In the genomic region with DNA sequence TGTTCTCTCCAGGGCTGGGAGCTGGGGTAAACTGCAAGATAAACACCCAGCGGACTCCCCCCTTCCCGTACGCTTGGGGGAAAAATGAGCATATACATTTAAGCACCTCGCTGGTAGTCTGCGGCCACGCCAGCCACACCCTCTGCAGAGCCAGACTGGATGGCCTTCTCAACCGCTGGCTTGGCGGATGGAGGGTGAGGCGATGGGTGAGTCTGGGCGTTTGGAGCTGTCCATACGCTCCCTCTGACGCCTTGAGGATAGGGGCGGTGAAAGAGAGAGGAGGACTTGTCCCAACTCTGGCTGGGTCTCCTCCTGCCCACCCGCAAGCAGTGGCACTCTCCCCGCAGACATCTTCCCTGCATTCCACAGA, we compare ENCODE assay signal across 8 cellular contexts. TPM values are rescaled to one million over a fixed set of nuclear protein-coding genes. Genes with fewer than 3 reads are reported as not detected.
DNase-seq lines count a peak whose midpoint lies in the region; ATAC-seq, FAIRE-seq and TF ChIP-seq lines count a peak whose summit lies in the region.

No MANE protein-coding gene starts in this region.

- peak overlapping the region; percentile 63 to 97 (median 78) for H3K4me3 ChIP-seq in heart left ventricle
- peak overlapping the region in 1 of 3 donors; percentile 66 for H3K4me3 ChIP-seq in liver (ENCODE audit: low read depth in 1 of 3, low read length in 3 of 3)

- intact Hi-C loops in heart left ventricle (cut with DNase I) (loop anchor here in 3 of 10 donors (2.0 to 5.0 kb wide), 2 partner anchors 30 to 35 kb away; no protein-coding TSS in a partner anchor), left ventricle myocardium superior (cut with micrococcal nuclease) (no loop called here)

- peak; percentile 61 for FAIRE-seq in urothelium cell line (lab: Jason Lieb, UNC)

- peaks cover 77% of the 10 kb centered on the region for H3K4me1 Mint-ChIP-seq in brain

- no peaks in the 10 kb centered on the region for H3K36me3 ChIP-seq in heart left ventricle
- no peaks in the 10 kb centered on the region for H3K36me3 ChIP-seq in liver (ENCODE audit: control insufficient read depth in 4 of 4, insufficient read depth in 3 of 4, low read depth in 1 of 4, low read length in 3 of 4)

- peak overlapping the region in 4 of 5 experiments; percentile 67 to 85 (median 82) for H3K27ac Mint-ChIP-seq in brain

- WGBS in heart left ventricle, 4 donors, result 28 to 35% (median 33%) methylated on average over 11 to 15 of the region's 15 CpGs
- WGBS in liver, result 29% methylated on average over 15 of the region's 15 CpGs

- TF ChIP-seq RAD21 in liver (IDR thresholded peaks at IDR 0.05), result no peak

- peaks cover 44% of the 10 kb centered on the region for H3K27me3 Mint-ChIP-seq in brain

- peaks cover 0 to 4% (median 0%) of the 10 kb centered on the region in 5 experiments for H3K9me3 Mint-ChIP-seq in brain

- peaks cover 0 to 24% (median 0%) of the 10 kb centered on the region in 9 donors for H3K27me3 ChIP-seq in heart left ventricle
- H3K27me3 ChIP-seq in liver (ENCODE audit: control insufficient read depth in 4 of 4, insufficient read depth in 4 of 4, low read length in 3 of 4), result no peaks in the 10 kb centered on the region

- no peak for TF ChIP-seq CTCF in heart left ventricle (IDR thresholded peaks at IDR 0.05)
- no peak for TF ChIP-seq CTCF in brain (conservative IDR thresholded peaks at IDR 0.05)
- TF ChIP-seq CTCF in liver (IDR thresholded peaks at IDR 0.05; ENCODE audit: low read depth, low read length, missing input control), result no peak

- H3K4me1 ChIP-seq in heart left ventricle, result peaks cover 0 to 86% (median 69%) of the 10 kb centered on the region in 12 donors
- peaks cover 0 to 28% (median 8%) of the 10 kb centered on the region in 4 donors for H3K4me1 ChIP-seq in liver (ENCODE audit: control insufficient read depth in 4 of 4, insufficient read depth in 4 of 4, low read length in 3 of 4)

- peak overlapping the region in 11 of 12 donors; percentile 82 to 97 (median 87) for H3K27ac ChIP-seq in heart left ventricle
- H3K27ac ChIP-seq in liver (ENCODE audit: low read depth in 1 of 2, low read length in 2 of 2), result peak overlapping the region; percentile 0 to 23

- no peaks in the 10 kb centered on the region for H3K9me3 ChIP-seq in heart left ventricle
- H3K9me3 ChIP-seq in liver (ENCODE audit: control insufficient read depth in 4 of 4, low read length in 3 of 4), result no peaks in the 10 kb centered on the region

- TF ChIP-seq POLR2A in heart left ventricle (IDR thresholded peaks at IDR 0.05), result no peak

- no peak for ATAC-seq in heart left ventricle
- ATAC-seq in left ventricle myocardium superior, result no peak
- no peak for ATAC-seq in HG02763 (IDR thresholded peaks at IDR 0.05; ENCODE audit: unreplicated experiment)

- DNase-seq in heart left ventricle, result peak in 1 of 5 donors; percentile 41
- no peak for DNase-seq in left ventricle myocardium superior
- DNase-seq in urothelium cell line (ENCODE audit: low spot score), result no peak
- no peak for DNase-seq in NCI-H82 (lab: John Stamatoyannopoulos, UW)
- no peak for DNase-seq in NAMALWA (ENCODE audit: low spot score)

- H3K9ac ChIP-seq in liver (ENCODE audit: low read depth in 1 of 2, low read length in 2 of 2), result no peak overlapping the region

- H3K36me3 Mint-ChIP-seq in brain, result no peaks in the 10 kb centered on the region

- peak overlapping the region; percentile 88 to 97 (median 93) for H3K4me3 Mint-ChIP-seq in brain

TF ChIP-seq in liver, 16 proteins besides CTCF, POLR2A, EP300 and RAD21:
- TF ChIP-seq EGR1 (IDR thresholded peaks at IDR 0.05; ENCODE audit: low read depth in 2 of 2) (no peak), HNF4G (IDR thresholded peaks at IDR 0.05) (no peak), JUND (IDR thresholded peaks at IDR 0.05) (no peak), FOXA1 (IDR thresholded peaks at IDR 0.05) (no peak)
- TF ChIP-seq, protein P1, sequence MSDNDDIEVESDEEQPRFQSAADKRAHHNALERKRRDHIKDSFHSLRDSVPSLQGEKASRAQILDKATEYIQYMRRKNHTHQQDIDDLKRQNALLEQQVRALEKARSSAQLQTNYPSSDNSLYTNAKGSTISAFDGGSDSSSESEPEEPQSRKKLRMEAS (IDR thresholded peaks at IDR 0.05), result no peak
- TF ChIP-seq, protein P2, sequence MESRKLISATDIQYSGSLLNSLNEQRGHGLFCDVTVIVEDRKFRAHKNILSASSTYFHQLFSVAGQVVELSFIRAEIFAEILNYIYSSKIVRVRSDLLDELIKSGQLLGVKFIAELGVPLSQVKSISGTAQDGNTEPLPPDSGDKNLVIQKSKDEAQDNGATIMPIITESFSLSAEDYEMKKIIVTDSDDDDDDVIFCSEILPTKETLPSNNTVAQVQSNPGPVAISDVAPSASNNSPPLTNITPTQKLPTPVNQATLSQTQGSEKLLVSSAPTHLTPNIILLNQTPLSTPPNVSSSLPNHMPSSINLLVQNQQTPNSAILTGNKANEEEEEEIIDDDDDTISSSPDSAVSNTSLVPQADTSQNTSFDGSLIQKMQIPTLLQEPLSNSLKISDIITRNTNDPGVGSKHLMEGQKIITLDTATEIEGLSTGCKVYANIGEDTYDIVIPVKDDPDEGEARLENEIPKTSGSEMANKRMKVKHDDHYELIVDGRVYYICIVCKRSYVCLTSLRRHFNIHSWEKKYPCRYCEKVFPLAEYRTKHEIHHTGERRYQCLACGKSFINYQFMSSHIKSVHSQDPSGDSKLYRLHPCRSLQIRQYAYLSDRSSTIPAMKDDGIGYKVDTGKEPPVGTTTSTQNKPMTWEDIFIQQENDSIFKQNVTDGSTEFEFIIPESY (IDR thresholded peaks at IDR 0.05), result no peak
- TF ChIP-seq, protein P3, sequence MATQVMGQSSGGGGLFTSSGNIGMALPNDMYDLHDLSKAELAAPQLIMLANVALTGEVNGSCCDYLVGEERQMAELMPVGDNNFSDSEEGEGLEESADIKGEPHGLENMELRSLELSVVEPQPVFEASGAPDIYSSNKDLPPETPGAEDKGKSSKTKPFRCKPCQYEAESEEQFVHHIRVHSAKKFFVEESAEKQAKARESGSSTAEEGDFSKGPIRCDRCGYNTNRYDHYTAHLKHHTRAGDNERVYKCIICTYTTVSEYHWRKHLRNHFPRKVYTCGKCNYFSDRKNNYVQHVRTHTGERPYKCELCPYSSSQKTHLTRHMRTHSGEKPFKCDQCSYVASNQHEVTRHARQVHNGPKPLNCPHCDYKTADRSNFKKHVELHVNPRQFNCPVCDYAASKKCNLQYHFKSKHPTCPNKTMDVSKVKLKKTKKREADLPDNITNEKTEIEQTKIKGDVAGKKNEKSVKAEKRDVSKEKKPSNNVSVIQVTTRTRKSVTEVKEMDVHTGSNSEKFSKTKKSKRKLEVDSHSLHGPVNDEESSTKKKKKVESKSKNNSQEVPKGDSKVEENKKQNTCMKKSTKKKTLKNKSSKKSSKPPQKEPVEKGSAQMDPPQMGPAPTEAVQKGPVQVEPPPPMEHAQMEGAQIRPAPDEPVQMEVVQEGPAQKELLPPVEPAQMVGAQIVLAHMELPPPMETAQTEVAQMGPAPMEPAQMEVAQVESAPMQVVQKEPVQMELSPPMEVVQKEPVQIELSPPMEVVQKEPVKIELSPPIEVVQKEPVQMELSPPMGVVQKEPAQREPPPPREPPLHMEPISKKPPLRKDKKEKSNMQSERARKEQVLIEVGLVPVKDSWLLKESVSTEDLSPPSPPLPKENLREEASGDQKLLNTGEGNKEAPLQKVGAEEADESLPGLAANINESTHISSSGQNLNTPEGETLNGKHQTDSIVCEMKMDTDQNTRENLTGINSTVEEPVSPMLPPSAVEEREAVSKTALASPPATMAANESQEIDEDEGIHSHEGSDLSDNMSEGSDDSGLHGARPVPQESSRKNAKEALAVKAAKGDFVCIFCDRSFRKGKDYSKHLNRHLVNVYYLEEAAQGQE (IDR thresholded peaks at IDR 0.05), result no peak

RNA-seq across cellular contexts. Expression of a gene that starts 1.0 kb away (rescaled TPM):
- total RNA-seq in heart left ventricle (10 to 100 TPM; 18.4 to 71.2 (median 23.6) TPM), left ventricle myocardium superior (16.5 TPM), liver (1 to 10 TPM in 1 of 2 donors, under 1 TPM in 1; 0.79 to 4.4 TPM)
- polyA plus RNA-seq in heart left ventricle (10 to 100 TPM; 16.8 to 72.9 TPM), brain (ENCODE audit: insufficient read depth, low read depth, low replicate concordance) (41.3 TPM), liver (1 to 10 TPM; 1.1 to 1.8 TPM)

RNA-seq across cellular contexts. Expression of a gene that starts 38.2 kb away (rescaled TPM):
- total RNA-seq in heart left ventricle (100 to 1,000 TPM; 142 to 490 (median 200) TPM), left ventricle myocardium superior (277 TPM), liver (10 to 100 TPM in 1 of 2 donors, 1 to 10 TPM in 1; 8.6 to 24.5 TPM)
- polyA plus RNA-seq in heart left ventricle (100 to 1,000 TPM; 125 to 173 TPM), brain (ENCODE audit: insufficient read depth, low read depth, low replicate concordance) (80.8 TPM), liver (10 to 100 TPM; 32.4 to 36.6 TPM)

Comparison
In these comparisons a context has a peak if more than half of its experiments do, and no peak if none do; other contexts are left out.
1. RNA of a gene that starts 38.2 kb away (total RNA-seq): 277 TPM in left ventricle myocardium superior (single experiment) and 142 to 490 TPM in heart left ventricle; 8.6 to 24.5 TPM in liver; every median in the first group is over 4 times any median in the second.